ENCODE assay signal across 7 cellular contexts in the genomic region with DNA sequence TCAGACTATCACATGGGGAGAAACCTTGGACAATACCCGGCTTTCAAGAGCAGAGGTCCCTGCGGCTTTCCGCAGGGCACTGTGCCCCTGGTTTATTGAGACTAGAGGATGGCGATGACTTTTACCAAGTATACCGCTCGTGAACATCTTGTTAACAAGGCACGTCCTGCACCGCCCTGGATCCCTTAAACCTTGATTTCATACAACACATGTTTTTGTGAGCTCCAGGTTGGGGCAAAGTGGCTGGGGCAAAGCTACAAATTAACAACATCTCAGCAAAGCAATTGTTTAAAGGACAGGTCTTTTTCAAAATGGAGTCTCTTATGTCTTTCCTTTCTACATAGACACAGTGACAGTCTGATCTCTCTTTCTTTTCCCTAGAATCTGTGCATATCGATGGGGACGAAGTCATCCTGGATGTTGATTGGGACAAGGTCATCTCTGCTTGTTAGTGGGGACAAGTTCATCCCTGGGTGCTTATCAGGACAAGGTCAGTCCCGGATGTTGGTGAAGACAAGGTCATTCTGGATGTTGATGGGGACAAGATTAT. TPM values are rescaled to one million over a fixed set of nuclear protein-coding genes. Genes with fewer than 3 reads are reported as not detected.
DNase-seq lines count a peak whose midpoint lies in the region; ATAC-seq, FAIRE-seq and TF ChIP-seq lines count a peak whose summit lies in the region.
"Not testable (repeated sequence)": the region's sequence is repeated elsewhere in the genome, so short reads cannot be mapped to it uniquely, and the experiment has no call there.

No MANE protein-coding gene starts in this region.

- TF ChIP-seq CTCF in DOHH2 (IDR thresholded peaks at IDR 0.05; ENCODE audit: low read depth, low read length, poor library complexity, severe bottlenecking); endothelial cell of umbilical vein (IDR thresholded peaks at IDR 0.05; ENCODE audit: extremely low read depth in 1 of 2, insufficient read depth in 1 of 2, low read depth in 1 of 2, low read length in 2 of 2): not testable (repeated sequence)

- H3K9me3 ChIP-seq in DOHH2 (ENCODE audit: control insufficient read depth, insufficient read depth, low read length); endothelial cell of umbilical vein (replicated peaks; ENCODE audit: control insufficient read depth, insufficient read depth, low read length): not testable (repeated sequence)

- H3K9me3 Mint-ChIP-seq in T-cell = peaks cover 0 to 11% (median 0%) of the 10 kb centered on the region in 3 donors
- not testable (repeated sequence) for H3K9me3 Mint-ChIP-seq in activated CD4-positive, alpha-beta memory T cell treated with anti-CD3 and anti-CD28 coated beads, Interleukin-2, amount 10 ng/mL, durations not matched to agents 7 days and 5 days; activated naive CD8-positive, alpha-beta T cell treated with anti-CD3 and anti-CD28 coated beads for 36 hours
- H3K9me3 Mint-ChIP-seq in naive thymus-derived CD8-positive, alpha-beta T cell = peaks cover 0 to 16% (median 10%) of the 10 kb centered on the region in 9 donors
- H3K9me3 Mint-ChIP-seq in stimulated activated naive B cell treated with anti-CD40 and anti-IgM and Interleukin-4, amounts not matched to agents 10 μg/mL and 1 μg/mL and 100 μg/mL, for 72 hours = peaks cover 10 to 12% of the 10 kb centered on the region in 2 donors

- ATAC-seq in T-cell (replicated peaks in 1 of 4); naive thymus-derived CD8-positive, alpha-beta T cell; stimulated activated naive B cell treated with anti-CD40 and anti-IgM and Interleukin-4, amounts not matched to agents 10 μg/mL and 1 μg/mL and 100 μg/mL, for 72 hours (replicated peaks): not testable (repeated sequence)

- H3K4me3 Mint-ChIP-seq in T-cell = peak overlapping the region in 2 of 3 donors; percentile 2 to 71
- H3K4me3 Mint-ChIP-seq in activated CD4-positive, alpha-beta memory T cell treated with anti-CD3 and anti-CD28 coated beads, Interleukin-2, amount 10 ng/mL, durations not matched to agents 7 days and 5 days; activated naive CD8-positive, alpha-beta T cell treated with anti-CD3 and anti-CD28 coated beads for 36 hours; stimulated activated naive B cell treated with anti-CD40 and anti-IgM and Interleukin-4, amounts not matched to agents 10 μg/mL and 1 μg/mL and 100 μg/mL, for 72 hours: not testable (repeated sequence)
- peak overlapping the region in 7 of 10 donors; percentile 3 to 85 (median 22) for H3K4me3 Mint-ChIP-seq in naive thymus-derived CD8-positive, alpha-beta T cell

- peaks cover 13% of the 10 kb centered on the region for H3F3A ChIP-seq in DOHH2 (ENCODE audit: control insufficient read depth, insufficient read depth)

- peaks cover 22 to 24% (median 24%) of the 10 kb centered on the region in 3 donors for H3K4me1 Mint-ChIP-seq in T-cell
- H3K4me1 Mint-ChIP-seq in activated CD4-positive, alpha-beta memory T cell treated with anti-CD3 and anti-CD28 coated beads, Interleukin-2, amount 10 ng/mL, durations not matched to agents 7 days and 5 days; activated naive CD8-positive, alpha-beta T cell treated with anti-CD3 and anti-CD28 coated beads for 36 hours: not testable (repeated sequence)
- H3K4me1 Mint-ChIP-seq in naive thymus-derived CD8-positive, alpha-beta T cell = peaks cover 11 to 34% (median 24%) of the 10 kb centered on the region in 4 donors
- peaks cover 16 to 19% of the 10 kb centered on the region in 2 donors for H3K4me1 Mint-ChIP-seq in stimulated activated naive B cell treated with anti-CD40 and anti-IgM and Interleukin-4, amounts not matched to agents 10 μg/mL and 1 μg/mL and 100 μg/mL, for 72 hours

- not testable (repeated sequence) for H3K36me3 Mint-ChIP-seq in T-cell; activated CD4-positive, alpha-beta memory T cell treated with anti-CD3 and anti-CD28 coated beads, Interleukin-2, amount 10 ng/mL, durations not matched to agents 7 days and 5 days (ENCODE audit: low read depth); activated naive CD8-positive, alpha-beta T cell treated with anti-CD3 and anti-CD28 coated beads for 36 hours; naive thymus-derived CD8-positive, alpha-beta T cell; stimulated activated naive B cell treated with anti-CD40 and anti-IgM and Interleukin-4, amounts not matched to agents 10 μg/mL and 1 μg/mL and 100 μg/mL, for 72 hours

- peak overlapping the region; percentile 80 to 94 for H3K27ac Mint-ChIP-seq in T-cell
- not testable (repeated sequence) for H3K27ac Mint-ChIP-seq in activated CD4-positive, alpha-beta memory T cell treated with anti-CD3 and anti-CD28 coated beads, Interleukin-2, amount 10 ng/mL, durations not matched to agents 7 days and 5 days
- H3K27ac Mint-ChIP-seq in activated naive CD8-positive, alpha-beta T cell treated with anti-CD3 and anti-CD28 coated beads for 36 hours = peak overlapping the region; percentile 96
- H3K27ac Mint-ChIP-seq in naive thymus-derived CD8-positive, alpha-beta T cell = peak overlapping the region; percentile 28 to 98 (median 90)
- peak overlapping the region; percentile 6 for H3K27ac Mint-ChIP-seq in stimulated activated naive B cell treated with anti-CD40 and anti-IgM and Interleukin-4, amounts not matched to agents 10 μg/mL and 1 μg/mL and 100 μg/mL, for 72 hours

- H3K9me1 ChIP-seq in endothelial cell of umbilical vein (replicated peaks; ENCODE audit: control insufficient read depth, extremely low read depth, insufficient read depth, low read length) = not testable (repeated sequence)

- not testable (repeated sequence) for H3K9me2 ChIP-seq in DOHH2 (replicated peaks; ENCODE audit: control insufficient read depth, low read length)

- H3K27ac ChIP-seq in DOHH2 (ENCODE audit: low read depth, low read length) = peak overlapping the region; percentile 73
- not testable (repeated sequence) for H3K27ac ChIP-seq in endothelial cell of umbilical vein (ENCODE audit: insufficient read depth, low read depth, low read length)

- FAIRE-seq in endothelial cell of umbilical vein (lab: Jason Lieb, UNC) = not testable (repeated sequence)

- H3K4me1 ChIP-seq in DOHH2 (ENCODE audit: control insufficient read depth, low read length) = peaks cover 20% of the 10 kb centered on the region
- H3K4me1 ChIP-seq in endothelial cell of umbilical vein (ENCODE audit: control insufficient read depth, extremely low read depth, insufficient read depth, low read length) = not testable (repeated sequence)

- not testable (repeated sequence) for TF ChIP-seq POLR2A in endothelial cell of umbilical vein (IDR thresholded peaks at IDR 0.05; ENCODE audit: low read depth, low read length)

- H4K20me1 ChIP-seq in DOHH2 (ENCODE audit: control insufficient read depth, insufficient read depth, low read depth, low read length); endothelial cell of umbilical vein (replicated peaks; ENCODE audit: control insufficient read depth, extremely low read depth, insufficient read depth, low read length): not testable (repeated sequence)

- H3K27me3 Mint-ChIP-seq in T-cell; activated CD4-positive, alpha-beta memory T cell treated with anti-CD3 and anti-CD28 coated beads, Interleukin-2, amount 10 ng/mL, durations not matched to agents 7 days and 5 days; activated naive CD8-positive, alpha-beta T cell treated with anti-CD3 and anti-CD28 coated beads for 36 hours; naive thymus-derived CD8-positive, alpha-beta T cell; stimulated activated naive B cell treated with anti-CD40 and anti-IgM and Interleukin-4, amounts not matched to agents 10 μg/mL and 1 μg/mL and 100 μg/mL, for 72 hours: not testable (repeated sequence)

- peak overlapping the region; percentile 54 for H3K4me3 ChIP-seq in DOHH2 (ENCODE audit: low read length)
- not testable (repeated sequence) for H3K4me3 ChIP-seq in endothelial cell of umbilical vein (replicated peaks in 1 of 3; ENCODE audit: insufficient read depth in 1 of 3, low read depth in 1 of 3, low read length in 3 of 3)

- H2AFZ ChIP-seq in endothelial cell of umbilical vein (ENCODE audit: low read depth, low read length) = not testable (repeated sequence)

- H3K4me2 ChIP-seq in DOHH2 (ENCODE audit: low read length) = peak overlapping the region; percentile 44
- not testable (repeated sequence) for H3K4me2 ChIP-seq in endothelial cell of umbilical vein (ENCODE audit: insufficient read depth, low read length)

- POLR2A ChIA-PET in T-cell (lab: Charles Lee); activated CD4-positive, alpha-beta memory T cell treated with anti-CD3 and anti-CD28 coated beads, Interleukin-2, amount 10 ng/mL, durations not matched to agents 7 days and 5 days (lab: Charles Lee); endothelial cell of umbilical vein (lab: Charles Lee); naive thymus-derived CD8-positive, alpha-beta T cell (lab: Charles Lee): not testable (repeated sequence)

- BruUV-seq in endothelial cell of umbilical vein (replicated peaks; lab: Mats Ljungman, UMichigan) = not testable (repeated sequence)

- not testable (repeated sequence) for H3K36me3 ChIP-seq in DOHH2 (ENCODE audit: control insufficient read depth, low read length); endothelial cell of umbilical vein (ENCODE audit: control insufficient read depth in 2 of 2, extremely low read depth in 1 of 2, insufficient read depth in 2 of 2, low read length in 2 of 2)

- dilution Hi-C loops in endothelial cell of umbilical vein (cut with MboI; ENCODE audit: extremely low pct_ligation_motif_present, low sequenced_read_pairs) = not testable (repeated sequence)

- not testable (repeated sequence) for H3K27me3 ChIP-seq in DOHH2 (ENCODE audit: control insufficient read depth, low read length); endothelial cell of umbilical vein (ENCODE audit: control insufficient read depth in 2 of 2, insufficient read depth in 2 of 2, low read length in 2 of 2)

- intact Hi-C loops in endothelial cell of umbilical vein (cut with micrococcal nuclease) = not testable (repeated sequence)

- not testable (repeated sequence) for H3K9ac ChIP-seq in endothelial cell of umbilical vein (replicated peaks; ENCODE audit: extremely low read depth, insufficient read depth, low read length)

- DNase-seq in T-cell; activated naive CD8-positive, alpha-beta T cell treated with anti-CD3 and anti-CD28 coated beads for 36 hours; naive thymus-derived CD8-positive, alpha-beta T cell; stimulated activated naive B cell treated with anti-CD40 and anti-IgM and Interleukin-4, amounts not matched to agents 10 μg/mL and 1 μg/mL and 100 μg/mL, for 72 hours: not testable (repeated sequence)
- peak; percentile 9 for DNase-seq in activated CD4-positive, alpha-beta memory T cell treated with anti-CD3 and anti-CD28 coated beads, Interleukin-2, amount 10 ng/mL, durations not matched to agents 7 days and 5 days
- peak; percentile 0 for DNase-seq in endothelial cell of umbilical vein (ENCODE audit: low read depth, low spot score)

- CTCF ChIA-PET in T-cell (lab: Charles Lee); activated CD4-positive, alpha-beta memory T cell treated with anti-CD3 and anti-CD28 coated beads, Interleukin-2, amount 10 ng/mL, durations not matched to agents 7 days and 5 days (lab: Charles Lee); endothelial cell of umbilical vein (lab: Charles Lee): not testable (repeated sequence)

- not testable (repeated sequence) for H3K79me2 ChIP-seq in DOHH2 (ENCODE audit: control insufficient read depth, low read length); endothelial cell of umbilical vein (ENCODE audit: control insufficient read depth, insufficient read depth, low read length)

RNA-seq across cellular contexts. Expression of a gene that starts 29.3 kb away (rescaled TPM):
- total RNA-seq in T-cell = 10 to 100 TPM; 18.6 to 27.4 (median 22.4) TPM
- total RNA-seq in activated CD4-positive, alpha-beta memory T cell treated with anti-CD3 and anti-CD28 coated beads, Interleukin-2, amount 10 ng/mL, durations not matched to agents 7 days and 5 days = 10 to 100 TPM; 34.5 to 35.5 TPM
- 10 to 100 TPM; 43.1 to 43.8 TPM for total RNA-seq in activated naive CD8-positive, alpha-beta T cell treated with anti-CD3 and anti-CD28 coated beads for 36 hours
- total RNA-seq in endothelial cell of umbilical vein = 13.5 and 16.8 TPM in 2 replicates
- 11.7 and 12.3 TPM in 2 replicates for polyA plus RNA-seq in endothelial cell of umbilical vein
- polyA plus RNA-seq in endothelial cell of umbilical vein (2011; cell fraction: cytosol; rRNA removed) = 9.0 and 9.3 TPM in 2 replicates
- 22.3 and 23.8 TPM in 2 replicates for polyA plus RNA-seq in endothelial cell of umbilical vein (2011; cell fraction: nucleus; rRNA removed)
- 7.0 and 13.9 TPM in 2 replicates for polyA plus RNA-seq in endothelial cell of umbilical vein (2012)
- polyA minus RNA-seq in endothelial cell of umbilical vein = 13.8 and 20.0 TPM in 2 replicates
- 21.9 TPM for polyA minus RNA-seq in endothelial cell of umbilical vein (2011; cell fraction: cytosol; rRNA and poly(A)+ RNA removed)
- polyA minus RNA-seq in endothelial cell of umbilical vein (2011; cell fraction: nucleus; rRNA and poly(A)+ RNA removed) = 7.5 and 15.1 TPM in 2 replicates
- total RNA-seq in naive thymus-derived CD8-positive, alpha-beta T cell = 10 to 100 TPM; 18.7 to 19.2 TPM
- 1 to 10 TPM; 2.7 to 9.2 (median 4.2) TPM for polyA plus RNA-seq in naive thymus-derived CD8-positive, alpha-beta T cell
